In the genomic region with DNA sequence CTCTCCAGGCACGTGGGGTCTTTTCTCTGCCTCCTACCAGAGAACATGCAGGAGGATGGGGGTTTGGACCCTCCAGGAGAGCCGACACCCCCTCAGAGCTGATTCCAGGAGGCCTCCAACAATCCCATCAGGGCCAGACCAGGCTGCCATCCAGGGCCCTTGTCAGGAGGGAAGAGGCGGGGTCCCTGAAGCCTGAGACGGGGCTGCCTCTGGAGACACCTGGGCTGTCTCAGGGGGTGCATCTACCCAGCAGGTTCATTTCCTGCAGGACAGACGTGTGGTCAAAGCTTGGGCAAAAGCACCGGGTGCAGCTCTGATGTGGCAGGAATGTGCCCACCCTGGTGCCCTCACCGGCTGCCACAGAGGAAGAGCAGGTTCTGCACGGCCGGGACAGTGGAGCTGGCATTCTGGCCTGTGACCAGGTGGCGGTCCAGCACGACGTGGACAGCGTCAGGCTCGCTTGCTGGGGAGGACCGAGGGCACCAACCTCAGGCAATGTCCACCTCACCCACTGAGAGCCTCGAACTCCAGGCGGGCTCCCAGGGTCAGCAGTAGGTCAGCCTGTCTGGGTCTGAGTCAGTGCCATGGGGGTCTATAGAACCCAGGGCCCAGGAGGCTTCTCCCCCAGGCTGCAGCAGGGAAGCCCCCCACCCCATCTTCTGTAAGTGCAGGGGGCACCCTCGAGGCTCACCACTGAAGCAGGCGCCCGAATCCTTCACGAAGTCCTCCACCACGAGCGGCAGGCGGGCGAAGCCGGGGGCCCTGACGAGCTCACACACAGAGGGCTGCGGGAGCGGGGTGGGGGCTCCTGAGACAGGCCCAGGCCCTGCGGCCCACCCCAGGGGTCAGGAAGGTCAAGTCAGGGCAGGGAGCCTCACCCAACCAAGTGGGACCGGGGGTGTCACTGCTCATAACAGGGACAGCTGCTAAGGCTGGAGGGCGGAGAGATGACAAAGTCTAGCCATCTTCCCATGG, we compare ENCODE assay signal across 19 cellular contexts. TPM values are rescaled to one million over a fixed set of nuclear protein-coding genes. Genes with fewer than 3 reads are reported as not detected.
DNase-seq lines count a peak whose midpoint lies in the region; ATAC-seq and TF ChIP-seq lines count a peak whose summit lies in the region.
"Had no signal": no experiment of that assay in that cellular context is flagged by ENCODE, and none has a peak within 500 bp of the region (broad histone marks: within the 10 kb centered on the region; RNA-seq: fewer than 3 reads in every experiment).

No MANE protein-coding gene starts in this region.

- H3K9me3 Mint-ChIP-seq in stimulated activated naive CD8-positive, alpha-beta T cell treated with anti-CD3 and anti-CD28 coated beads, Interleukin-15, amount 100 ng/mL, for 72 hours, result no peaks in the 10 kb centered on the region
- H3K9me3 Mint-ChIP-seq in chondrocyte (ENCODE audit: low read depth) (no peaks in the 10 kb centered on the region), neural progenitor cell (no peaks in the 10 kb centered on the region)
- H3K9me3 Mint-ChIP-seq: CD4-positive, alpha-beta T cell had no signal

- peaks cover 31% of the 10 kb centered on the region for H3K4me1 Mint-ChIP-seq in stimulated activated naive CD8-positive, alpha-beta T cell treated with anti-CD3 and anti-CD28 coated beads, Interleukin-15, amount 100 ng/mL, for 72 hours
- H3K4me1 Mint-ChIP-seq in chondrocyte (ENCODE audit: low read depth) (peaks cover 11% of the 10 kb centered on the region), neural progenitor cell (peaks cover 5% of the 10 kb centered on the region)

- no peaks in the 10 kb centered on the region for H3K9me3 ChIP-seq in neural progenitor cell (ENCODE audit: low read depth)
- no peaks in the 10 kb centered on the region for H3K9me3 ChIP-seq in Karpas-422 (ENCODE audit: low read length)
- H3K9me3 ChIP-seq: Caco-2, SJSA1 had no signal

- H3K27ac Mint-ChIP-seq in stimulated activated naive CD8-positive, alpha-beta T cell treated with anti-CD3 and anti-CD28 coated beads, Interleukin-15, amount 100 ng/mL, for 72 hours, result peak overlapping the region in 1 of 2 donors; percentile 12
- H3K27ac Mint-ChIP-seq in chondrocyte (ENCODE audit: unreplicated experiment) (no peak overlapping the region), neural progenitor cell (no peak overlapping the region)
- H3K27ac Mint-ChIP-seq: CD4-positive, alpha-beta T cell had no signal

- TF ChIP-seq CTCF in chondrocyte (IDR thresholded peaks at IDR 0.05), result no peak
- TF ChIP-seq CTCF in neural progenitor cell (IDR thresholded peaks at IDR 0.05), result no peak

- no peak overlapping the region for H3K4me3 Mint-ChIP-seq in stimulated activated naive CD8-positive, alpha-beta T cell treated with anti-CD3 and anti-CD28 coated beads, Interleukin-15, amount 100 ng/mL, for 72 hours
- H3K4me3 Mint-ChIP-seq in chondrocyte (ENCODE audit: unreplicated experiment), result no peak overlapping the region
- no peak overlapping the region for H3K4me3 Mint-ChIP-seq in neural progenitor cell
- H3K4me3 Mint-ChIP-seq: CD4-positive, alpha-beta T cell had no signal

- H3K9me2 ChIP-seq in Karpas-422 (replicated peaks; ENCODE audit: insufficient read depth, low read length), result no peaks in the 10 kb centered on the region

- ATAC-seq in stimulated activated naive CD8-positive, alpha-beta T cell treated with anti-CD3 and anti-CD28 coated beads, Interleukin-15, amount 100 ng/mL, for 72 hours, result peak; percentile 21
- ATAC-seq in stimulated activated naive CD8-positive, alpha-beta T cell treated with anti-CD3 and anti-CD28 coated beads, Interleukin-15, Interleukin-2, amounts not matched to agents 100 U/mL and 50 U/mL, for 24 hours, result no peak
- ATAC-seq in GM21619 (IDR thresholded peaks at IDR 0.05; ENCODE audit: unreplicated experiment), result no peak

- H3K4me2 ChIP-seq in neural progenitor cell, result no peak overlapping the region
- no peak overlapping the region for H3K4me2 ChIP-seq in Karpas-422 (ENCODE audit: low read depth, low read length, poor library complexity, severe bottlenecking)

- H3K9ac ChIP-seq in neural progenitor cell, result no peak overlapping the region
- no peak overlapping the region for H3K9ac ChIP-seq in Karpas-422 (ENCODE audit: low read length)
- H3K9ac ChIP-seq: GM23248 had no signal

- H3K79me2 ChIP-seq in neural progenitor cell (ENCODE audit: low read depth) (peaks cover 29% of the 10 kb centered on the region), Karpas-422 (ENCODE audit: low read length) (peaks cover 32% of the 10 kb centered on the region)

- H3K4me1 ChIP-seq in neural progenitor cell (peaks cover 9% of the 10 kb centered on the region), Karpas-422 (ENCODE audit: low read length) (peaks cover 7% of the 10 kb centered on the region)

- no peaks in the 10 kb centered on the region for H3K27me3 ChIP-seq in neural progenitor cell
- no peaks in the 10 kb centered on the region for H3K27me3 ChIP-seq in Karpas-422 (ENCODE audit: low read length)
- H3K27me3 ChIP-seq: SJSA1 had no signal

- H4K20me1 ChIP-seq in neural progenitor cell (ENCODE audit: low read depth) (peaks cover 59% of the 10 kb centered on the region), Karpas-422 (ENCODE audit: insufficient read depth, low read depth, low read length) (peaks cover 34% of the 10 kb centered on the region)

- no peak for DNase-seq in stimulated activated naive CD8-positive, alpha-beta T cell treated with anti-CD3 and anti-CD28 coated beads, Interleukin-15, amount 100 ng/mL, for 72 hours
- DNase-seq in stimulated activated naive CD8-positive, alpha-beta T cell treated with anti-CD3 and anti-CD28 coated beads, Interleukin-15, Interleukin-2, amounts not matched to agents 100 U/mL and 50 U/mL, for 24 hours, result no peak
- DNase-seq in chondrocyte (ENCODE audit: low spot score), result peak; percentile 87
- DNase-seq in neural progenitor cell (ENCODE audit: low spot score), result peak; percentile 1
- DNase-seq in Karpas-422, result no peak
- no peak for DNase-seq in NCI-H1436 treated with DMSO at 0.1 percent for 48 hours (lab: John Stamatoyannopoulos, UW)
- DNase-seq in stimulated activated CD4-positive, alpha-beta T cell treated with anti-CD3 and anti-CD28 coated beads, Interleukin-15, amount 100 ng/mL, for 24 hours, result no peak
- DNase-seq: CD4-positive, alpha-beta T cell; GF-D8; GM23248; HCEC 1CT; MV-4-11; NCI-H1417; NCI-H187 treated with DMSO at 0.1 percent for 48 hours; NCI-H345; NCI-H524 treated with DMSO at 0.1 percent for 48 hours had no signal

- H3K27me3 Mint-ChIP-seq in stimulated activated naive CD8-positive, alpha-beta T cell treated with anti-CD3 and anti-CD28 coated beads, Interleukin-15, amount 100 ng/mL, for 72 hours, result no peaks in the 10 kb centered on the region
- H3K27me3 Mint-ChIP-seq in chondrocyte (ENCODE audit: low read depth) (no peaks in the 10 kb centered on the region), neural progenitor cell (ENCODE audit: insufficient read depth, low read depth) (no peaks in the 10 kb centered on the region)
- H3K27me3 Mint-ChIP-seq: CD4-positive, alpha-beta T cell had no signal

- H2AFZ ChIP-seq in neural progenitor cell (replicated peaks), result no peak overlapping the region
- no peak overlapping the region for H2AFZ ChIP-seq in Karpas-422 (ENCODE audit: low read length)
- H2AFZ ChIP-seq: GM23248 had no signal

- H3K36me3 Mint-ChIP-seq in chondrocyte (ENCODE audit: low read depth), result peaks cover 2% of the 10 kb centered on the region
- peaks cover 9% of the 10 kb centered on the region for H3K36me3 Mint-ChIP-seq in neural progenitor cell

- peaks cover 6% of the 10 kb centered on the region for H3F3A ChIP-seq in neural progenitor cell (ENCODE audit: low read depth)

- H3K4me3 ChIP-seq in neural progenitor cell, result no peak overlapping the region
- no peak overlapping the region for H3K4me3 ChIP-seq in Karpas-422 (ENCODE audit: low read length)
- H3K4me3 ChIP-seq: GM23248, SJSA1 had no signal

- H3K36me3 ChIP-seq in neural progenitor cell, result no peaks in the 10 kb centered on the region
- peaks cover 25% of the 10 kb centered on the region for H3K36me3 ChIP-seq in Karpas-422 (ENCODE audit: insufficient read depth, low read length)

- no peak overlapping the region for H3K27ac ChIP-seq in neural progenitor cell
- no peak overlapping the region for H3K27ac ChIP-seq in Karpas-422 (ENCODE audit: low read length)
- H3K27ac ChIP-seq: GM23248, SJSA1 had no signal

RNA-seq across cellular contexts. Expression of a gene that starts 6.4 kb away (rescaled TPM):
- total RNA-seq in chondrocyte, result 47.2 to 55.0 TPM (median 52.3 TPM) in 3 replicates
- total RNA-seq in neural progenitor cell (ENCODE audit: low replicate concordance), result 24.1 and 52.9 TPM in 2 replicates
- 43.6 and 61.0 TPM in 2 replicates for total RNA-seq in Karpas-422 (2014; rRNA removed; shearing (Covaris generic); ENCODE audit: low replicate concordance)

RNA-seq across cellular contexts. Expression of a gene that starts 19.0 kb away (rescaled TPM):
- total RNA-seq in chondrocyte (0.20 to 0.67 TPM (median 0.41 TPM) in 3 replicates), neural progenitor cell (ENCODE audit: low replicate concordance) (0.94 and 1.9 TPM in 2 replicates)
- 19.8 and 50.0 TPM in 2 replicates for total RNA-seq in Karpas-422 (2014; rRNA removed; shearing (Covaris generic); ENCODE audit: low replicate concordance)
- total RNA-seq: Caco-2; CD4-positive, alpha-beta T cell had no signal

RNA-seq across cellular contexts. Expression of a gene that starts 23.7 kb away (rescaled TPM):
- total RNA-seq in chondrocyte (128 to 227 TPM (median 151 TPM) in 3 replicates), neural progenitor cell (ENCODE audit: low replicate concordance) (101 and 114 TPM in 2 replicates)
- total RNA-seq in Karpas-422 (2014; rRNA removed; shearing (Covaris generic); ENCODE audit: low replicate concordance), result 127 and 177 TPM in 2 replicates

RNA-seq across cellular contexts. Expression of a gene that starts 27.2 kb away (rescaled TPM):
- 15.6 to 24.4 TPM (median 16.0 TPM) in 3 replicates for total RNA-seq in chondrocyte
- 11.0 and 38.4 TPM in 2 replicates for total RNA-seq in neural progenitor cell (ENCODE audit: low replicate concordance)
- total RNA-seq in Karpas-422 (2014; rRNA removed; shearing (Covaris generic); ENCODE audit: low replicate concordance), result 9.3 and 23.4 TPM in 2 replicates

RNA-seq across cellular contexts. Expression of a gene that starts 34.1 kb away (rescaled TPM):
- total RNA-seq in chondrocyte, result 12.5 to 14.9 TPM (median 12.8 TPM) in 3 replicates
- 4.8 and 34.6 TPM in 2 replicates for total RNA-seq in neural progenitor cell (ENCODE audit: low replicate concordance)
- total RNA-seq in Karpas-422 (2014; rRNA removed; shearing (Covaris generic); ENCODE audit: low replicate concordance), result 26.2 and 26.6 TPM in 2 replicates

Comparison
In these comparisons a context has a peak if more than half of its experiments do, and no peak if none do; other contexts are left out.
1. DNase-seq: peak in chondrocyte (single experiment) and neural progenitor cell (single experiment); none in stimulated activated naive CD8-positive, alpha-beta T cell treated with anti-CD3 and anti-CD28 coated beads, Interleukin-15, amount 100 ng/mL, for 72 hours (0 of 2), stimulated activated naive CD8-positive, alpha-beta T cell treated with anti-CD3 and anti-CD28 coated beads, Interleukin-15, Interleukin-2, amounts not matched to agents 100 U/mL and 50 U/mL, for 24 hours (single experiment), Karpas-422 (single experiment), NCI-H1436 treated with DMSO at 0.1 percent for 48 hours (single experiment) and stimulated activated CD4-positive, alpha-beta T cell treated with anti-CD3 and anti-CD28 coated beads, Interleukin-15, amount 100 ng/mL, for 24 hours (single experiment).